1 cellular context compared by ENCODE assay signal in genomic region chr17:21243516-21244303, GRCh38.
A peak's percentile ranks its signal among the peaks of the same experiment; 100 is the strongest.
TF ChIP-seq lines count a peak whose summit lies in the region.

No MANE protein-coding gene starts in this region.

TF ChIP-seq in HepG2, 621 proteins besides CTCF, POLR2A, EP300 and RAD21:
- no peak for TF ChIP-seq ZNF253 (CRISPR knock-in tag; IDR thresholded peaks at IDR 0.05; ENCODE audit: borderline replicate concordance)
- no peak for TF ChIP-seq ZNF614 (CRISPR knock-in tag; IDR thresholded peaks at IDR 0.05; ENCODE audit: borderline replicate concordance)
- TF ChIP-seq MEIS1 (CRISPR knock-in tag; IDR thresholded peaks at IDR 0.05; ENCODE audit: borderline replicate concordance): no peak
- TF ChIP-seq KLF6 (CRISPR knock-in tag; IDR thresholded peaks at IDR 0.05): no peak
- peak; percentile 54; the same call in 1 of the 2 replicates for TF ChIP-seq PPARG (CRISPR knock-in tag; conservative IDR thresholded peaks at IDR 0.05)
- peak; percentile 52; the same call in 1 of the 2 replicates for TF ChIP-seq HNF4G (IDR thresholded peaks at IDR 0.05; ENCODE audit: borderline replicate concordance, low read depth, low read length)
- no peak for TF ChIP-seq HNF4G (CRISPR knock-in tag; IDR thresholded peaks at IDR 0.05; ENCODE audit: borderline replicate concordance, low read depth)
- no peak for TF ChIP-seq TP53 (CRISPR knock-in tag; conservative IDR thresholded peaks at IDR 0.05)
- TF ChIP-seq MLLT10 (CRISPR knock-in tag; IDR thresholded peaks at IDR 0.05): no peak
- no peak for TF ChIP-seq TBL1XR1 (IDR thresholded peaks at IDR 0.05; ENCODE audit: borderline replicate concordance, low read length, partially characterized antibody)
- no peak for TF ChIP-seq MTF2 (CRISPR knock-in tag; IDR thresholded peaks at IDR 0.05; ENCODE audit: borderline replicate concordance)
- no peak for TF ChIP-seq FOSL1 (CRISPR knock-in tag; IDR thresholded peaks at IDR 0.05; ENCODE audit: borderline replicate concordance)
- TF ChIP-seq ZNF318 (CRISPR knock-in tag; IDR thresholded peaks at IDR 0.05): no peak
- no peak for TF ChIP-seq ATF3 (CRISPR knock-in tag; IDR thresholded peaks at IDR 0.05)
- no peak for TF ChIP-seq SKI (IDR thresholded peaks at IDR 0.05; ENCODE audit: partially characterized antibody)
- no peak for TF ChIP-seq RNF2 (conservative IDR thresholded peaks at IDR 0.05; ENCODE audit: low read depth)
